ENCODE assay signal across 13 cellular contexts in the genomic region with DNA sequence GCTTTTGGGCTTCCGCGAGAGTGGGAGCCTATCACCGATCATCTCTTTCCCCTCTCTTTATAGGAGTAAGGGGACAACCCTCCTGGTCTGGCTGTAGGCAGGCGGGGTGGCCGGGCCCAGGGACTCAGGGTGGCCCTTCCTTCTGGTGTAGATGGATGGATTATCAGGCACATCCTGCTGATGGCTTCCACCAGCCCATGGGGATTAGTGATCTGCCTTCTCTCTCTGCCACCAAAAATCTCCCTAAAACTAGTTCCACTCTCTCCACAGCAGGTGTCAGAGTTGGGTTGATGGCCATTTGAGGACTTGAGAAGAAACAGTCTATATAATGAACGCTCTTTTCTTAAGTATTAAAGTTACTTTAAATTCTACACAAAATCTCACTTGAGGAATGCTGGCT. TPM values are rescaled to one million over a fixed set of nuclear protein-coding genes. Genes with fewer than 3 reads are reported as not detected.
DNase-seq lines count a peak whose midpoint lies in the region; ATAC-seq, FAIRE-seq and TF ChIP-seq lines count a peak whose summit lies in the region.
"Had no signal": no experiment of that assay in that cellular context is flagged by ENCODE, and none has a peak within 500 bp of the region (broad histone marks: within the 10 kb centered on the region; RNA-seq: fewer than 3 reads in every experiment).

No MANE protein-coding gene starts in this region.

- peak overlapping the region; percentile 59 for H3K27ac Mint-ChIP-seq in stimulated activated naive CD8-positive, alpha-beta T cell treated with anti-CD3 and anti-CD28 coated beads, Interleukin-15, Interleukin-2, amounts not matched to agents 100 ng/mL and 50 ng/mL, for 24 hours
- H3K27ac Mint-ChIP-seq: nephron progenitor cell had no signal

- intact Hi-C loops in GM12878 (cut with micrococcal nuclease; ENCODE audit: unreplicated experiment) (no loop called here), left colon (cut with DNase I, micrococcal nuclease) (no loop called here)

- no peak for ATAC-seq in stimulated activated naive CD8-positive, alpha-beta T cell treated with anti-CD3 and anti-CD28 coated beads, Interleukin-15, Interleukin-2, amounts not matched to agents 100 U/mL and 50 U/mL, for 24 hours
- peak; percentile 46; the same call in 1 of the 3 replicates for ATAC-seq in GM12878
- ATAC-seq in left colon: no peak
- ATAC-seq in HG03432 (IDR thresholded peaks at IDR 0.05; ENCODE audit: unreplicated experiment): no peak

- WGBS in GM12878 (ENCODE audit: insufficient coverage, insufficient replicate concordance, low lambda C conversion rate, missing lambda C conversion rate): 90% methylated on average over 6 of the region's 6 CpGs

- H3K79me2 ChIP-seq in GM12878 (ENCODE audit: control insufficient read depth, insufficient read depth, low read length): peaks cover 32% of the 10 kb centered on the region

- peaks cover 6% of the 10 kb centered on the region for H3K4me1 ChIP-seq in GM12878 (ENCODE audit: control insufficient read depth, insufficient read depth, low read length)

- no peak overlapping the region for H2AFZ ChIP-seq in GM12878 (ENCODE audit: control insufficient read depth, low read depth, low read length)

- peak; percentile 71 for TF ChIP-seq RAD21 in GM12878 (IDR thresholded peaks at IDR 0.05; ENCODE audit: insufficient read depth, low read depth, low read length)

- POLR2A ChIA-PET in GM12878 (lab: Charles Lee): no interaction called here

- TF ChIP-seq POLR2A in NB4 (IDR thresholded peaks at IDR 0.05; ENCODE audit: extremely low read depth, insufficient read length) (no peak), GM12878 (IDR thresholded peaks at IDR 0.05; ENCODE audit: low read depth, low read length) (no peak)

- no peak overlapping the region for H3K4me2 ChIP-seq in GM12878 (ENCODE audit: control insufficient read depth, insufficient read depth)

- SMC1A ChIA-PET in GM12878 (lab: Charles Lee; ENCODE audit: uncharacterized antibody, unreplicated experiment): interaction anchor here (1.1 to 2.3 kb wide), 5 partner anchors 14 to 75 kb away, joined by 3 to 7 read pairs (median 4); no protein-coding TSS in a partner anchor

- BruUV-seq in GM12878 (replicated peaks; lab: Mats Ljungman, UMichigan): no TSS peak

- no peaks in the 10 kb centered on the region for H3K9me3 ChIP-seq in GM12878 (replicated peaks; ENCODE audit: control insufficient read depth, insufficient read depth, low read length)

- H3K36me3 ChIP-seq in GM12878 (ENCODE audit: control insufficient read depth in 2 of 2, insufficient read depth in 2 of 2, low read length in 1 of 2): no peaks in the 10 kb centered on the region

- no peak for TF ChIP-seq EP300 in GM12878 (IDR thresholded peaks at IDR 0.05; ENCODE audit: borderline replicate concordance in 1 of 2, control insufficient read depth in 1 of 2, low read depth in 2 of 2, low read length in 2 of 2)

- peaks cover 3% of the 10 kb centered on the region; the same call in 1 of the 2 replicates for H4K20me1 ChIP-seq in GM12878 (ENCODE audit: control insufficient read depth, insufficient read depth)

- no peaks in the 10 kb centered on the region for H3K27me3 Mint-ChIP-seq in stimulated activated naive CD8-positive, alpha-beta T cell treated with anti-CD3 and anti-CD28 coated beads, Interleukin-15, Interleukin-2, amounts not matched to agents 100 ng/mL and 50 ng/mL, for 24 hours

- H3K9ac ChIP-seq in GM12878 (ENCODE audit: control insufficient read depth, insufficient read depth, low read length): no peak overlapping the region

- RAD21 ChIA-PET in GM12878 (lab: Charles Lee; ENCODE audit: unreplicated experiment): interaction anchor here (0.8 to 1.3 kb wide), 3 partner anchors 15 to 305 kb away, joined by 3 read pairs; no protein-coding TSS in a partner anchor

- TF ChIP-seq CTCF in NB4 (IDR thresholded peaks at IDR 0.05; ENCODE audit: low read depth, low read length) (peak; percentile 30), GM12878 (IDR thresholded peaks at IDR 0.05 in 2 of 3, conservative IDR thresholded peaks at IDR 0.05 in 1 of 3; ENCODE audit: control insufficient read depth in 2 of 3, extremely low read depth in 1 of 3, insufficient read depth in 1 of 3, low read depth in 3 of 3, low read length in 3 of 3) (peak; percentile 29 to 42 (median 29); a peak in 3 of 6 replicates)

- no peak for FAIRE-seq in GM12878 (lab: Jason Lieb, UNC)
- FAIRE-seq: GM18507, small intestine had no signal

- no peak overlapping the region for H3K27ac ChIP-seq in GM12878 (ENCODE audit: control insufficient read depth, insufficient read depth)
- H3K27ac ChIP-seq: SK-N-MC had no signal

- DNase-seq in stimulated activated naive CD8-positive, alpha-beta T cell treated with anti-CD3 and anti-CD28 coated beads, Interleukin-15, Interleukin-2, amounts not matched to agents 100 U/mL and 50 U/mL, for 24 hours: no peak
- DNase-seq in NB4 (ENCODE audit: low read depth) (peak; percentile 59), GM12878 (ENCODE audit: low read depth, low spot score) (no peak), HuH-7 (ENCODE audit: low spot score) (no peak), left colon (no peak), T-helper 9 cell (no peak)
- DNase-seq: NCI-H69, nephron progenitor cell, small intestine had no signal

- peaks cover 96% of the 10 kb centered on the region for H3K4me1 Mint-ChIP-seq in stimulated activated naive CD8-positive, alpha-beta T cell treated with anti-CD3 and anti-CD28 coated beads, Interleukin-15, Interleukin-2, amounts not matched to agents 100 ng/mL and 50 ng/mL, for 24 hours (ENCODE audit: low read depth)

- no peak overlapping the region for H3K4me3 ChIP-seq in NB4 (ENCODE audit: low read depth, low read length)
- H3K4me3 ChIP-seq in GM12878: no peak overlapping the region
- H3K4me3 ChIP-seq: SK-N-MC had no signal

- peaks cover 19% of the 10 kb centered on the region for H3K36me3 Mint-ChIP-seq in stimulated activated naive CD8-positive, alpha-beta T cell treated with anti-CD3 and anti-CD28 coated beads, Interleukin-15, Interleukin-2, amounts not matched to agents 100 ng/mL and 50 ng/mL, for 24 hours (ENCODE audit: low read depth)

- peak overlapping the region; percentile 52 for H3K4me3 Mint-ChIP-seq in stimulated activated naive CD8-positive, alpha-beta T cell treated with anti-CD3 and anti-CD28 coated beads, Interleukin-15, Interleukin-2, amounts not matched to agents 100 ng/mL and 50 ng/mL, for 24 hours
- H3K4me3 Mint-ChIP-seq: nephron progenitor cell had no signal

- H3K9me3 Mint-ChIP-seq in stimulated activated naive CD8-positive, alpha-beta T cell treated with anti-CD3 and anti-CD28 coated beads, Interleukin-15, Interleukin-2, amounts not matched to agents 100 ng/mL and 50 ng/mL, for 24 hours: no peaks in the 10 kb centered on the region
- H3K9me3 Mint-ChIP-seq: nephron progenitor cell had no signal

- CTCF ChIA-PET in GM12878 (lab: Yijun Ruan, JAX): interaction anchor here (1.1 to 1.5 kb wide), 2 partner anchors 16 to 209 kb away, joined by 3 to 4 read pairs; no protein-coding TSS in a partner anchor

- no peaks in the 10 kb centered on the region for H3K27me3 ChIP-seq in GM12878 (replicated peaks in 1 of 2; ENCODE audit: control insufficient read depth in 2 of 2, insufficient read depth in 2 of 2, low read length in 1 of 2)

- in situ Hi-C loops in GM12878 (cut with MboI): no loop called here

TF ChIP-seq in GM12878, 131 proteins besides CTCF, POLR2A, EP300 and RAD21:
- TF ChIP-seq POLR2AphosphoS5 (IDR thresholded peaks at IDR 0.05; ENCODE audit: low read length): no peak
- peak; percentile 49; the same call in 1 of the 2 replicates for TF ChIP-seq SMC3 (IDR thresholded peaks at IDR 0.05; ENCODE audit: borderline replicate concordance, low read length)

RNA-seq across cellular contexts. Expression of a gene that starts 37.4 kb away (rescaled TPM):
- total RNA-seq in GM12878 (2013; cell fraction: nucleolus; rRNA removed): 14.3 and 15.4 TPM in 2 replicates
- 25.1 and 25.4 TPM in 2 replicates for total RNA-seq in GM12878 (2014; rRNA removed)
- 13.5 and 15.3 TPM in 2 replicates for total RNA-seq in GM12878 (2014; rRNA removed; fragmentation: Illumina TruSeq; extraction: Trizol)
- 30.9 and 36.5 TPM in 2 replicates for total RNA-seq in GM12878 (2021)
- 5.6 TPM for polyA plus RNA-seq in GM12878 (2011; ENCODE audit: low read depth)
- polyA plus RNA-seq in GM12878 (2011; rRNA removed): 11.6 and 13.0 TPM in 2 replicates
- 12.3 and 19.8 TPM in 2 replicates for polyA plus RNA-seq in GM12878 (2011; cell fraction: cytosol; rRNA removed)
- polyA plus RNA-seq in GM12878 (2011; cell fraction: nucleus; rRNA removed): 10.9 and 14.6 TPM in 2 replicates
- 19.1 and 19.3 TPM in 2 replicates for polyA plus RNA-seq in GM12878 (2012)
- 10.1 and 15.4 TPM in 2 replicates for polyA plus RNA-seq in GM12878 (2014; fragmentation: Illumina TruSeq; extraction: Trizol)
- 1 to 10 TPM; 1.2 to 3.1 TPM for polyA plus RNA-seq in GM12878 (2014; fragmentation: Nextera tagmentation; extraction: Ambion mirVana)
- polyA plus RNA-seq in GM12878 (2014; rRNA removed): 28.1 and 31.1 TPM in 2 replicates
- polyA plus RNA-seq in GM12878 (2016; fragmentation: Nextera tagmentation; extraction: Ambion mirVana): 1 to 10 TPM; 5.2 to 7.2 TPM
- polyA minus RNA-seq in GM12878 (2011; rRNA and poly(A)+ RNA removed): 14.9 and 16.7 TPM in 2 replicates
- 4.4 and 9.6 TPM in 2 replicates for polyA minus RNA-seq in GM12878 (2011; cell fraction: cytosol; rRNA and poly(A)+ RNA removed)
- polyA minus RNA-seq in GM12878 (2011; cell fraction: nucleus; rRNA and poly(A)+ RNA removed): 8.1 and 14.5 TPM in 2 replicates
- total RNA-seq in left colon: 10 to 100 TPM; 51.8 to 76.6 TPM
